Comparison of ENCODE assay signal across 29 cellular contexts in the genomic region with DNA sequence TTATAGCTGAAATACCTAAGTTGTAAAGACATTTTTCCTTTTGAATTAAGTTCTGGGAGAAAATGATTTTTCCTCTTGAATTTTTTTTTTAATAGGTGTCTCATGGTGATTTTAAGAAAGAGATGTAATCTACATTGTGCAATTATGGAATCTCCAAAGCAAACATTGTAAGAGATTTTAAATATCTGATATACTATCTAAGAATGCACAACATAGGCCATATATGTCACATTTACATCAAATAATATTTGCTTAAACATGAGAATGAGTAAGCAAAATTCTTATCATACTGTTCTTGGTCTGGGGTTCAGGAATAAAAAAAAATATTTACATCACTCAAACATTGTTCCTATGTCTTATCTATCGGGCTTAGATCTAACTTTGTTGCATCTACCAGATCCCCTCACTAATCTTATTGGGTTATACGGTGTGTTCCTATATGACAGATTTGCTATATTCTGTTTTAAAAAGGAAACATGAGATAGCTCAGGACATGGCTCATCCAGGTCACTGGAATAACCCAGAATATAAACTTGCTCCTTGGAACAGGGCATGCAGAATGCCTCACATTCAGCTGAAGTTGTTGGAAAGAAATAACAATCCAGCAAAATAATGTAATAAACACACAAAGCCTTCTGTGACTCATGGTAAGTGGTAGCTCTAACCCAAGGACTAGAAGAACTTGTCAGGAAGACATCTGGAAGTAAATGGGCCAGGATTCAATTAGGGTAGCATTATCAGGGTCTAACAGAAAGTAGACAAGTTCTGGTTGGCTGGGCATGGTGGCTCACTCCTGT.
"Had no signal": no experiment of that assay in that cellular context is flagged by ENCODE, and none has a peak within 500 bp of the region (broad histone marks: within the 10 kb centered on the region; RNA-seq: fewer than 3 reads in every experiment).

No MANE protein-coding gene starts in this region.

- H3K36me3 Mint-ChIP-seq: immature natural killer cell; naive thymus-derived CD4-positive, alpha-beta T cell; natural killer cell treated with Interleukin-12 subunit alpha and Interleukin-12 subunit beta and Interleukin-15 and Interleukin-18, amount 100 ng/mL, for 72 hours; stimulated activated naive B cell treated with anti-CD40 and anti-IgM and Interleukin-4, amounts not matched to agents 10 μg/mL and 1 μg/mL and 100 μg/mL, for 72 hours had no signal

- ATAC-seq: left colon; left lung; lower lobe of right lung; mucosa of descending colon; naive thymus-derived CD4-positive, alpha-beta T cell; natural killer cell treated with Interleukin-12 subunit alpha and Interleukin-12 subunit beta and Interleukin-15 and Interleukin-18, amount 100 ng/mL, for 72 hours; sciatic nerve; stimulated activated naive B cell treated with anti-CD40 and anti-IgM and Interleukin-4, amounts not matched to agents 10 μg/mL and 1 μg/mL and 100 μg/mL, for 72 hours; stimulated activated naive CD8-positive, alpha-beta T cell treated with anti-CD3 and anti-CD28 coated beads, Interleukin-15, Interleukin-2, amounts not matched to agents 100 U/mL and 50 U/mL, for 24 hours had no signal

- H3K36me3 ChIP-seq: left lung, lower lobe of right lung, ovary, right atrium auricular region, stomach, thyroid gland, transverse colon, upper lobe of left lung, vagina had no signal

- H3K9me3 ChIP-seq: left lung, lower lobe of right lung, mucosa of descending colon, ovary, right atrium auricular region, stomach, testis, thyroid gland, transverse colon, upper lobe of left lung, vagina had no signal

- H3K4me3 ChIP-seq: left lung, lower lobe of right lung, mucosa of descending colon, ovary, right atrium auricular region, skin epidermis, stomach, testis, thyroid gland, transverse colon, upper lobe of left lung, vagina had no signal

- H3K4me1 Mint-ChIP-seq: immature natural killer cell; naive thymus-derived CD4-positive, alpha-beta T cell; stimulated activated naive B cell treated with anti-CD40 and anti-IgM and Interleukin-4, amounts not matched to agents 10 μg/mL and 1 μg/mL and 100 μg/mL, for 72 hours had no signal

- H3K27me3 ChIP-seq: left lung, ovary, right atrium auricular region, stomach, testis, thyroid gland, transverse colon, upper lobe of left lung, vagina had no signal

- DNase-seq: hypothalamus; immature natural killer cell; kidney; left colon; left lung; lower lobe of right lung; mammary epithelial cell; mesenchymal stem cell; midbrain; mucosa of descending colon; naive thymus-derived CD4-positive, alpha-beta T cell; ovary; stimulated activated CD4-positive, alpha-beta T cell treated with anti-CD3 and anti-CD28 coated beads, Interleukin-12 subunit alpha, Interleukin-12 subunit beta, amount 100 ng/mL, for 4 hours; stimulated activated CD4-positive, alpha-beta T cell treated with anti-CD3 and anti-CD28 coated beads, Interleukin-15, amount 100 ng/mL, for 24 hours; stimulated activated CD4-positive, alpha-beta T cell treated with anti-CD3 and anti-CD28 coated beads, Interleukin-2, amount 100 ng/mL, for 24 hours; stimulated activated CD4-positive, alpha-beta T cell treated with anti-CD3 and anti-CD28 coated beads, Interleukin-4, amount 100 ng/mL, for 1 hour; stimulated activated naive B cell treated with anti-CD40 and anti-IgM and Interleukin-4, amounts not matched to agents 10 μg/mL and 1 μg/mL and 100 μg/mL, for 72 hours; stimulated activated naive CD8-positive, alpha-beta T cell treated with anti-CD3 and anti-CD28 coated beads, Interleukin-15, Interleukin-2, amounts not matched to agents 100 U/mL and 50 U/mL, for 24 hours; stomach; testis; thyroid gland; transverse colon; upper lobe of left lung had no signal

- H3K27ac ChIP-seq: left lung, lower lobe of right lung, ovary, right atrium auricular region, skin epidermis, stomach, testis, thyroid gland, transverse colon, upper lobe of left lung, vagina had no signal

- H3K27ac Mint-ChIP-seq: immature natural killer cell; naive thymus-derived CD4-positive, alpha-beta T cell; natural killer cell treated with Interleukin-12 subunit alpha and Interleukin-12 subunit beta and Interleukin-15 and Interleukin-18, amount 100 ng/mL, for 72 hours; progenitor cell of endocrine pancreas; stimulated activated naive B cell treated with anti-CD40 and anti-IgM and Interleukin-4, amounts not matched to agents 10 μg/mL and 1 μg/mL and 100 μg/mL, for 72 hours had no signal

- H3K4me3 Mint-ChIP-seq: immature natural killer cell; naive thymus-derived CD4-positive, alpha-beta T cell; natural killer cell treated with Interleukin-12 subunit alpha and Interleukin-12 subunit beta and Interleukin-15 and Interleukin-18, amount 100 ng/mL, for 72 hours; stimulated activated naive B cell treated with anti-CD40 and anti-IgM and Interleukin-4, amounts not matched to agents 10 μg/mL and 1 μg/mL and 100 μg/mL, for 72 hours had no signal

- H3K4me1 ChIP-seq: left lung, lower lobe of right lung, right atrium auricular region, stomach, testis, thyroid gland, transverse colon, upper lobe of left lung, vagina had no signal

- H3K27me3 Mint-ChIP-seq: naive thymus-derived CD4-positive, alpha-beta T cell; natural killer cell treated with Interleukin-12 subunit alpha and Interleukin-12 subunit beta and Interleukin-15 and Interleukin-18, amount 100 ng/mL, for 72 hours; progenitor cell of endocrine pancreas; stimulated activated naive B cell treated with anti-CD40 and anti-IgM and Interleukin-4, amounts not matched to agents 10 μg/mL and 1 μg/mL and 100 μg/mL, for 72 hours had no signal
